21 cellular contexts compared by ENCODE assay signal in genomic region chr4:157702821-157703220, GRCh38.
"Had no signal": no experiment of that assay in that cellular context is flagged by ENCODE, and none has a peak within 500 bp of the region (broad histone marks: within the 10 kb centered on the region; RNA-seq: fewer than 3 reads in every experiment).

No MANE protein-coding gene starts in this region.

- H3K27ac Mint-ChIP-seq: endodermal cell; nephron; stimulated activated naive B cell treated with anti-CD40 and anti-IgM and Interleukin-4, amounts not matched to agents 10 μg/mL and 1 μg/mL and 100 μg/mL, for 72 hours; stimulated activated naive CD8-positive, alpha-beta T cell treated with anti-CD3 and anti-CD28 coated beads, Interleukin-15, amount 100 ng/mL, for 72 hours had no signal

- H3K9me3 Mint-ChIP-seq: endodermal cell; nephron; stimulated activated naive CD8-positive, alpha-beta T cell treated with anti-CD3 and anti-CD28 coated beads, Interleukin-15, amount 100 ng/mL, for 72 hours had no signal

- ATAC-seq: foreskin keratinocyte; psoas muscle; sciatic nerve; stimulated activated naive B cell treated with anti-CD40 and anti-IgM and Interleukin-4, amounts not matched to agents 10 μg/mL and 1 μg/mL and 100 μg/mL, for 72 hours; stimulated activated naive CD8-positive, alpha-beta T cell treated with anti-CD3 and anti-CD28 coated beads, Interleukin-15, amount 100 ng/mL, for 72 hours; upper lobe of right lung had no signal

- H3K9me3 ChIP-seq: testis, tibial nerve, upper lobe of right lung, vagina had no signal

- H3K27me3 Mint-ChIP-seq: naive B cell; stimulated activated naive B cell treated with anti-CD40 and anti-IgM and Interleukin-4, amounts not matched to agents 10 μg/mL and 1 μg/mL and 100 μg/mL, for 72 hours; stimulated activated naive CD8-positive, alpha-beta T cell treated with anti-CD3 and anti-CD28 coated beads, Interleukin-15, amount 100 ng/mL, for 72 hours had no signal

- H3K27me3 ChIP-seq: foreskin keratinocyte, spleen, testis, tibial nerve, upper lobe of right lung, vagina had no signal

- H3K27ac ChIP-seq: foreskin keratinocyte, psoas muscle, spleen, testis, tibial nerve, upper lobe of right lung, vagina had no signal

- H3K4me1 Mint-ChIP-seq: endodermal cell; naive B cell; nephron; stimulated activated naive B cell treated with anti-CD40 and anti-IgM and Interleukin-4, amounts not matched to agents 10 μg/mL and 1 μg/mL and 100 μg/mL, for 72 hours; stimulated activated naive CD8-positive, alpha-beta T cell treated with anti-CD3 and anti-CD28 coated beads, Interleukin-15, amount 100 ng/mL, for 72 hours had no signal

- H3K4me1 ChIP-seq: foreskin keratinocyte, psoas muscle, testis, tibial nerve, upper lobe of right lung, vagina had no signal

- H3K4me3 Mint-ChIP-seq: endodermal cell; naive B cell; nephron; stimulated activated naive B cell treated with anti-CD40 and anti-IgM and Interleukin-4, amounts not matched to agents 10 μg/mL and 1 μg/mL and 100 μg/mL, for 72 hours; stimulated activated naive CD8-positive, alpha-beta T cell treated with anti-CD3 and anti-CD28 coated beads, Interleukin-15, amount 100 ng/mL, for 72 hours had no signal

- DNase-seq: effector CD4-positive, alpha-beta T cell; endodermal cell; foreskin keratinocyte; head of caudate nucleus; hippocampal formation; kidney glomerular epithelial cell; mesendoderm; naive B cell; psoas muscle; spleen; stimulated activated CD4-positive, alpha-beta T cell treated with anti-CD3 and anti-CD28 coated beads, Interleukin-15, amount 100 ng/mL, for 24 hours; stimulated activated CD4-positive, alpha-beta T cell treated with anti-CD3 and anti-CD28 coated beads, Interleukin-1b, Interleukin-23, amount 100 ng/mL, for 48 hours; stimulated activated CD4-positive, alpha-beta T cell treated with anti-CD3 and anti-CD28 coated beads, Interleukin-4, amount 100 ng/mL, for 4 hours; stimulated activated naive B cell treated with anti-CD40 and anti-IgM and Interleukin-4, amounts not matched to agents 10 μg/mL and 1 μg/mL and 100 μg/mL, for 72 hours; stimulated activated naive CD8-positive, alpha-beta T cell treated with anti-CD3 and anti-CD28 coated beads, Interleukin-15, amount 100 ng/mL, for 72 hours; testis; upper lobe of right lung had no signal

- H3K4me3 ChIP-seq: psoas muscle, spleen, testis, tibial nerve, upper lobe of right lung, vagina had no signal

- H3K36me3 Mint-ChIP-seq: naive B cell; stimulated activated naive B cell treated with anti-CD40 and anti-IgM and Interleukin-4, amounts not matched to agents 10 μg/mL and 1 μg/mL and 100 μg/mL, for 72 hours had no signal

- H3K36me3 ChIP-seq: spleen, tibial nerve, upper lobe of right lung, vagina had no signal
